ENCODE assay signal across 17 cellular contexts in genomic region chr9:126401581-126401980, GRCh38.
DNase-seq lines count a peak whose midpoint lies in the region; ATAC-seq and TF ChIP-seq lines count a peak whose summit lies in the region.
"Had no signal": no experiment of that assay in that cellular context is flagged by ENCODE, and none has a peak within 500 bp of the region (broad histone marks: within the 10 kb centered on the region; RNA-seq: fewer than 3 reads in every experiment).

No MANE protein-coding gene starts in this region.

- peaks cover 0 to 32% (median 9%) of the 10 kb centered on the region in 9 donors for H3K4me1 ChIP-seq in heart right ventricle
- H3K4me1 ChIP-seq: Caco-2 had no signal

- H3K27ac Mint-ChIP-seq in naive thymus-derived CD8-positive, alpha-beta T cell: peak overlapping the region in 6 of 10 donors; percentile 20 to 64 (median 44)
- peak overlapping the region; percentile 3 for H3K27ac Mint-ChIP-seq in stimulated activated effector memory CD8-positive, alpha-beta T cell treated with anti-CD3 and anti-CD28 coated beads, Interleukin-12 subunit alpha, Interleukin-12 subunit beta, amount 100 ng/mL, for 72 hours
- H3K27ac Mint-ChIP-seq: CD4-positive, CD25-positive, alpha-beta regulatory T cell; HFFc6 had no signal

- ATAC-seq in heart right ventricle: no peak
- no peak for ATAC-seq in left ventricle myocardium superior
- ATAC-seq in naive thymus-derived CD8-positive, alpha-beta T cell: no peak
- ATAC-seq in stimulated activated effector memory CD8-positive, alpha-beta T cell treated with anti-CD3 and anti-CD28 coated beads, Interleukin-12 subunit alpha, Interleukin-12 subunit beta, amount 100 ng/mL, for 72 hours: no peak
- ATAC-seq in GM18502 (IDR thresholded peaks at IDR 0.05; ENCODE audit: poor library complexity, unreplicated experiment): no peak
- ATAC-seq: HCT116 had no signal

- no peak for TF ChIP-seq CTCF in heart right ventricle (IDR thresholded peaks at IDR 0.05)
- no peak for TF ChIP-seq CTCF in WERI-Rb-1 (IDR thresholded peaks at IDR 0.05; ENCODE audit: low read depth, low read length)

- H3K36me3 ChIP-seq in heart right ventricle (peaks cover 0 to 34% (median 4%) of the 10 kb centered on the region in 9 donors), WERI-Rb-1 (peaks cover 38% of the 10 kb centered on the region)
- H3K36me3 ChIP-seq: BE2C had no signal

- no peaks in the 10 kb centered on the region for H3K27me3 Mint-ChIP-seq in naive thymus-derived CD8-positive, alpha-beta T cell

- H3K4me3 ChIP-seq in heart right ventricle: no peak overlapping the region
- no peak overlapping the region for H3K4me3 ChIP-seq in WERI-Rb-1 (ENCODE audit: low read depth, low read length)

- 84 to 89% methylated on average over 12 of the region's 12 CpGs for WGBS in heart right ventricle, 2 donors

- peaks cover 0 to 19% (median 0%) of the 10 kb centered on the region in 3 donors for H3K36me3 Mint-ChIP-seq in naive thymus-derived CD8-positive, alpha-beta T cell
- H3K36me3 Mint-ChIP-seq in stimulated activated effector memory CD8-positive, alpha-beta T cell treated with anti-CD3 and anti-CD28 coated beads, Interleukin-12 subunit alpha, Interleukin-12 subunit beta, amount 100 ng/mL, for 72 hours: peaks cover 33% of the 10 kb centered on the region
- H3K36me3 Mint-ChIP-seq: CD4-positive, CD25-positive, alpha-beta regulatory T cell had no signal

- H3K27me3 ChIP-seq in heart right ventricle (no peaks in the 10 kb centered on the region), WERI-Rb-1 (ENCODE audit: insufficient read depth, low read depth, severe bottlenecking) (no peaks in the 10 kb centered on the region)
- H3K27me3 ChIP-seq: BE2C had no signal

- peaks cover 21 to 54% (median 39%) of the 10 kb centered on the region in 4 donors for H3K4me1 Mint-ChIP-seq in naive thymus-derived CD8-positive, alpha-beta T cell
- H3K4me1 Mint-ChIP-seq in stimulated activated effector memory CD8-positive, alpha-beta T cell treated with anti-CD3 and anti-CD28 coated beads, Interleukin-12 subunit alpha, Interleukin-12 subunit beta, amount 100 ng/mL, for 72 hours: peaks cover 54% of the 10 kb centered on the region

- no peaks in the 10 kb centered on the region for H3K9me3 Mint-ChIP-seq in naive thymus-derived CD8-positive, alpha-beta T cell
- no peaks in the 10 kb centered on the region for H3K9me3 Mint-ChIP-seq in stimulated activated effector memory CD8-positive, alpha-beta T cell treated with anti-CD3 and anti-CD28 coated beads, Interleukin-12 subunit alpha, Interleukin-12 subunit beta, amount 100 ng/mL, for 72 hours
- H3K9me3 Mint-ChIP-seq: CD4-positive, CD25-positive, alpha-beta regulatory T cell; HFFc6 had no signal

- no peak overlapping the region for H3K4me3 Mint-ChIP-seq in naive thymus-derived CD8-positive, alpha-beta T cell
- no peak overlapping the region for H3K4me3 Mint-ChIP-seq in stimulated activated effector memory CD8-positive, alpha-beta T cell treated with anti-CD3 and anti-CD28 coated beads, Interleukin-12 subunit alpha, Interleukin-12 subunit beta, amount 100 ng/mL, for 72 hours
- H3K4me3 Mint-ChIP-seq: HFFc6 had no signal

- intact Hi-C loops in heart right ventricle (cut with DNase I): loop anchor here in 2 of 10 donors (5.0 kb wide), 1 partner anchor 91 kb away; no protein-coding TSS in a partner anchor
- intact Hi-C loops in left ventricle myocardium superior (cut with micrococcal nuclease): no loop called here

- POLR2A ChIA-PET in naive thymus-derived CD8-positive, alpha-beta T cell (lab: Charles Lee): no interaction called here

- H3K27ac ChIP-seq in heart right ventricle (peak overlapping the region in 6 of 10 donors; percentile 29 to 65 (median 48)), WERI-Rb-1 (peak overlapping the region; percentile 30; the same call in 1 of the 2 replicates)

- DNase-seq in heart right ventricle: no peak
- no peak for DNase-seq in left ventricle myocardium superior
- peak; percentile 81 for DNase-seq in WERI-Rb-1
- no peak for DNase-seq in naive thymus-derived CD8-positive, alpha-beta T cell
- no peak for DNase-seq in stimulated activated effector memory CD8-positive, alpha-beta T cell treated with anti-CD3 and anti-CD28 coated beads, Interleukin-12 subunit alpha, Interleukin-12 subunit beta, amount 100 ng/mL, for 72 hours (ENCODE audit: low spot score in 2 of 2)
- DNase-seq in T1000 (lab: John Stamatoyannopoulos, UW): no peak
- DNase-seq: ACHN; BE2C; C1 segment of cervical spinal cord; Caco-2; CD4-positive, CD25-positive, alpha-beta regulatory T cell; GOT3; H7; HFFc6; IMR-90 had no signal

- H3K9me3 ChIP-seq in heart right ventricle: no peaks in the 10 kb centered on the region
- no peaks in the 10 kb centered on the region for H3K9me3 ChIP-seq in WERI-Rb-1 (ENCODE audit: severe bottlenecking)
- H3K9me3 ChIP-seq: BE2C, Caco-2 had no signal
